In genomic region chr6:15420959-15421438, GRCh38 we compare ENCODE assay signal across 9 cellular contexts.
DNase-seq lines count a peak whose midpoint lies in the region; ATAC-seq lines count a peak whose summit lies in the region.
"Had no signal": no experiment of that assay in that cellular context is flagged by ENCODE, and none has a peak within 500 bp of the region (broad histone marks: within the 10 kb centered on the region; RNA-seq: fewer than 3 reads in every experiment).

No MANE protein-coding gene starts in this region.

- DNase-seq in NOMO-1 treated with DMSO at 0.1 percent for 48 hours (lab: John Stamatoyannopoulos, UW; ENCODE audit: unreplicated experiment) (peak; percentile 87), memory B cell (ENCODE audit: low spot score in 2 of 2) (peak; percentile 25 to 36), NCI-H510A (lab: John Stamatoyannopoulos, UW) (no peak), AG08396 (ENCODE audit: low spot score) (no peak), substantia nigra (lab: John Stamatoyannopoulos, UW) (no peak), NCI-H748 treated with DMSO at 0.1 percent for 48 hours (lab: John Stamatoyannopoulos, UW) (no peak)

- peaks cover 30% of the 10 kb centered on the region for H3K36me3 Mint-ChIP-seq in memory B cell

- peak overlapping the region; percentile 59 for H3K4me3 Mint-ChIP-seq in memory B cell

- H3K27ac Mint-ChIP-seq in memory B cell, result peak overlapping the region; percentile 95

- peaks cover 4% of the 10 kb centered on the region for H3K9me3 Mint-ChIP-seq in memory B cell

- H3K4me1 Mint-ChIP-seq in memory B cell, result peaks cover 37% of the 10 kb centered on the region

- H3K27ac ChIP-seq in substantia nigra (ENCODE audit: low read depth, low read length, poor library complexity, severe bottlenecking), result no peak overlapping the region

- no peaks in the 10 kb centered on the region for H3K27me3 Mint-ChIP-seq in memory B cell

- ATAC-seq in GM18499 (IDR thresholded peaks at IDR 0.05; ENCODE audit: insufficient read depth, unreplicated experiment) (peak; percentile 69), GM21786 (IDR thresholded peaks at IDR 0.05; ENCODE audit: unreplicated experiment) (peak; percentile 87), memory B cell (ENCODE audit: low read depth) (peak; percentile 95)
- ATAC-seq: HCT116 had no signal

Comparison
In these comparisons a context has a peak if more than half of its experiments do, and no peak if none do; other contexts are left out.
1. DNase-seq: peak in NOMO-1 treated with DMSO at 0.1 percent for 48 hours (single experiment) and memory B cell (2 of 2); none in NCI-H510A (single experiment), AG08396 (single experiment), substantia nigra (0 of 49) and NCI-H748 treated with DMSO at 0.1 percent for 48 hours (single experiment).
2. Peak in every context shown above with its lines, with median percentiles within 50 percentile points of each other: ATAC-seq.